1 cellular context compared by ENCODE assay signal in the genomic region with DNA sequence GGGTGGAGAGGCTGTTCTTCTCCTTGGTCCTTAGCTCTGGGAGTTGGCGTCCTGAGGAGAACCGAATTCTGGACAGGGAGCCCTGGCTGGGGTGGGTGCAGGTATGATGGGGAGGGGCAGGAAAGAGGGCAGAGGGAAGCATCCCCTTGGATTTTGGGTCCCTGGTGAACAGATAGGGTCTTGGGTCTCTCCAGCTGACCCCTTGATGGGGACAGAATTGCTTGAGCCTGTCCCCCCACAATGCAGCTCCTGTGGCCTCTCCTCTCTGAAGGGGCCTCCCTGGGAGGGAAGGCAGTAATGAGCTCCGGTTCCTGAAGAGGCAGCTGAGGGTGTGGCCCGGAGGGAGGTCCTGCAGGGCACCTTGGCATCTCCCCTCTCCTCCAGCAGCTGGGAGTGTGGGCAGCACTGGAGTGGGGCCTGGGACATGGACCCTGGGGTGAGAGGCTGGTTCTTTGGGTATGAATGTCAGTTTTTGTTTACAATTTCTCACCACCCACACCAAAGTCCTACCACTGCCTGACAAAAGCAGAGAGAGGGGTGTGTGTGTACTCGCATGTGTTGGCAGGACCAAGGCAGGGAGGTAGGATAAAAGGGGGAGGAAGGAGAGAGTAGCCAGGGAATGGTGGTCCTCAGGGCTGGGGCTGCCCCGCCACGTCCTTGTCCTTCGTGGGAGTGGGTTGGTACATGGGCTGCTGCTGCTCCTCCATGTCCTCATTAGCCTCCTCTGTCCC.
TF ChIP-seq lines count a peak whose summit lies in the region.

No MANE protein-coding gene starts in this region.

TF ChIP-seq in HepG2, 621 proteins besides CTCF, POLR2A, EP300 and RAD21:
- TF ChIP-seq, protein P1, sequence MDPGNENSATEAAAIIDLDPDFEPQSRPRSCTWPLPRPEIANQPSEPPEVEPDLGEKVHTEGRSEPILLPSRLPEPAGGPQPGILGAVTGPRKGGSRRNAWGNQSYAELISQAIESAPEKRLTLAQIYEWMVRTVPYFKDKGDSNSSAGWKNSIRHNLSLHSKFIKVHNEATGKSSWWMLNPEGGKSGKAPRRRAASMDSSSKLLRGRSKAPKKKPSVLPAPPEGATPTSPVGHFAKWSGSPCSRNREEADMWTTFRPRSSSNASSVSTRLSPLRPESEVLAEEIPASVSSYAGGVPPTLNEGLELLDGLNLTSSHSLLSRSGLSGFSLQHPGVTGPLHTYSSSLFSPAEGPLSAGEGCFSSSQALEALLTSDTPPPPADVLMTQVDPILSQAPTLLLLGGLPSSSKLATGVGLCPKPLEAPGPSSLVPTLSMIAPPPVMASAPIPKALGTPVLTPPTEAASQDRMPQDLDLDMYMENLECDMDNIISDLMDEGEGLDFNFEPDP (CRISPR knock-in tag; conservative IDR thresholded peaks at IDR 0.05): 0 out of 2 replicates have a peak, but pooled peaks have one; percentile 61
- TF ChIP-seq, protein P2, sequence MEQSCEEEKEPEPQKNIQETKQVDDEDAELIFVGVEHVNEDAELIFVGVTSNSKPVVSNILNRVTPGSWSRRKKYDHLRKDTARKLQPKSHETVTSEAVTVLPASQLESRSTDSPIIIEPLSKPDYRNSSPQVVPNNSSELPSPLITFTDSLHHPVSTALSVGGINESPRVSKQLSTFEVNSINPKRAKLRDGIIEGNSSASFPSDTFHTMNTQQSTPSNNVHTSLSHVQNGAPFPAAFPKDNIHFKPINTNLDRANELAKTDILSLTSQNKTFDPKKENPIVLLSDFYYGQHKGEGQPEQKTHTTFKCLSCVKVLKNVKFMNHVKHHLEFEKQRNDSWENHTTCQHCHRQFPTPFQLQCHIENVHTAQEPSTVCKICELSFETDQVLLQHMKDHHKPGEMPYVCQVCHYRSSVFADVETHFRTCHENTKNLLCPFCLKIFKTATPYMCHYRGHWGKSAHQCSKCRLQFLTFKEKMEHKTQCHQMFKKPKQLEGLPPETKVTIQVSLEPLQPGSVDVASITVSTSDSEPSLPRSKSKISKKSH (CRISPR knock-in tag; IDR thresholded peaks at IDR 0.05; ENCODE audit: borderline replicate concordance): 0 out of 2 replicates have a peak, but pooled peaks have one; percentile 39
- TF ChIP-seq ZNF30 (CRISPR knock-in tag; IDR thresholded peaks at IDR 0.05) (0 out of 2 replicates have a peak, but pooled peaks have one; percentile 28), RXRB (CRISPR knock-in tag; IDR thresholded peaks at IDR 0.05; ENCODE audit: borderline replicate concordance) (no peak)
